Comparison of ENCODE assay signal across 8 cellular contexts in the genomic region with DNA sequence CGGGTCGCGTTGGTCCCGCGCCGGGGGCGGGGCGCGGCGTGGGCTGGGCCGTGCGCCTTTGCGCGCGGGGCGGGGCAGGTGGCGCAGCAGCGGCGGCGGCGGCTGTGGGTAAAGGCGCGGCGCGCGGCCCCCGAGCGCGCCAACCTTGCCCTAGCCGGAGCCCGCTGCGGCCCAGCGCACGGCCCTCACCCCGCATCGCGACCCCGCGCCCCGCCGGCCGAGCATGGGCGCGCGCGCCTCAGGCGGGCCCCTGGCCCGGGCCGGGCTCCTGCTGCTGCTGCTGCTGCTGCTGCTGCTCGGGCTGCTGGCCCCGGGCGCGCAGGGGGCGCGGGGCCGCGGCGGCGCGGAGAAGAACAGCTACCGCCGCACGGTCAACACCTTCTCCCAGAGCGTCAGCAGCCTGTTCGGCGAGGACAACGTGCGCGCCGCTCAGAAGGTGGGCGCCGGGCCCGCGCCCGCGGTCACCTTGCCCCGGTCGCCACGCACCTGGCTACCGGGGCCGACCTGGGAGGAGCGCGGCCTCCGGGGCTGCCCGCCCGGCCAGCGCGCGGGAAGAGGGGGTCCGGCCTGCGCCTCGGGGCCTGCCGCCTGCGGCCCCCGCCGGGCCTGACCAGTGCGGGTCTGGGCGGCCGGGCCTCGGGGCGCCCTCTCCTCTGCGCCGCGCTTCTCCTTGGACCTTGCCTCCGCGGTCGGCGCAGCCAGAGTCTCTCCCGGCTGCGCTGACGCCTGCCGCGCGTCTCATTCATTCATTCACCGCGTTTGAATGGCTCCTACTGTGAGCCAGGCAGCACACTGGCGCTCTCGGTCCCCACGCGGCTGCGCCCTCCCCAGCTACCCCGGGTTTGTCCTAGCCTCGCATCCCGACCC. TPM values are rescaled to one million over a fixed set of nuclear protein-coding genes. Genes with fewer than 3 reads are reported as not detected.
DNase-seq lines count a peak whose midpoint lies in the region; ATAC-seq and TF ChIP-seq lines count a peak whose summit lies in the region.

Gene BRI3BP (plus strand): TSS at position 78 of the 867 bp plus-strand sequence. CDS start 146 bp downstream, at position 224.

- no peak for TF ChIP-seq CTCF in CD8-positive, alpha-beta T cell (IDR thresholded peaks at IDR 0.05)
- TF ChIP-seq CTCF in Panc1 (IDR thresholded peaks at IDR 0.05) (no peak), foreskin keratinocyte (conservative IDR thresholded peaks at IDR 0.05) (no peak), suprapubic skin (IDR thresholded peaks at IDR 0.05) (no peak)

- H4K91ac ChIP-seq in neuronal stem cell (ENCODE audit: low read depth, low read length, poor library complexity) = no peak within 1 kb of the TSS

- no peak within 1 kb of the TSS for H4K8ac ChIP-seq in neuronal stem cell (ENCODE audit: low read depth, low read length)

- H2AK5ac ChIP-seq in neuronal stem cell (ENCODE audit: low read depth, low read length) = no peak within 1 kb of the TSS

- peaks cover 14% of the 10 kb centered on the region for H3K4me1 ChIP-seq in CD8-positive, alpha-beta T cell (ENCODE audit: insufficient read depth, low read length)
- H3K4me1 ChIP-seq in Panc1 (ENCODE audit: control insufficient read depth, insufficient read depth, low read length) (peaks cover 12% of the 10 kb centered on the region), foreskin keratinocyte (peaks cover 4% of the 10 kb centered on the region), neuronal stem cell (ENCODE audit: control insufficient read depth in 2 of 2, insufficient read depth in 1 of 2, low read depth in 1 of 2, low read length in 2 of 2) (peaks cover 0 to 5% of the 10 kb centered on the region in 2 donors), suprapubic skin (peaks cover 21% of the 10 kb centered on the region)

- H3K27ac Mint-ChIP-seq in CD8-positive, alpha-beta T cell = peak within 1 kb of the TSS; percentile 55
- peak within 1 kb of the TSS; percentile 92 for H3K27ac Mint-ChIP-seq in activated T-helper 17 cell treated with anti-CD3 and anti-CD28 coated beads, Interleukin-2, amount 50 U/mL, for 72 hours

- no peaks in the 10 kb centered on the region for H3K9me3 ChIP-seq in CD8-positive, alpha-beta T cell (ENCODE audit: low read length)
- H3K9me3 ChIP-seq in Panc1 (ENCODE audit: control insufficient read depth, insufficient read depth, low read depth, low read length) (no peaks in the 10 kb centered on the region), neuronal stem cell (replicated peaks in 1 of 2; ENCODE audit: control insufficient read depth in 2 of 2, insufficient read depth in 1 of 2, low read depth in 1 of 2, low read length in 2 of 2) (no peaks in the 10 kb centered on the region), suprapubic skin (no peaks in the 10 kb centered on the region)

- WGBS in neuronal stem cell (ENCODE audit: extremely low coverage in 2 of 2, insufficient read length in 2 of 2, insufficient replicate concordance in 1 of 2), 2 donors = no CpG with 5 or more reads among the region's 124 CpGs
- 0% methylated on average over 52 of the region's 124 CpGs for WGBS in suprapubic skin

- peaks cover 27% of the 10 kb centered on the region for H3K4me1 Mint-ChIP-seq in CD8-positive, alpha-beta T cell (ENCODE audit: low read depth)
- peaks cover 20% of the 10 kb centered on the region for H3K4me1 Mint-ChIP-seq in activated T-helper 17 cell treated with anti-CD3 and anti-CD28 coated beads, Interleukin-2, amount 50 U/mL, for 72 hours

- H2BK120ac ChIP-seq in neuronal stem cell (ENCODE audit: low read depth, low read length) = no peak within 1 kb of the TSS

- no peaks in the 10 kb centered on the region for H3K9me3 Mint-ChIP-seq in CD8-positive, alpha-beta T cell
- H3K9me3 Mint-ChIP-seq in activated T-helper 17 cell treated with anti-CD3 and anti-CD28 coated beads, Interleukin-2, amount 50 U/mL, for 72 hours = peaks cover 4% of the 10 kb centered on the region

- peak within 1 kb of the TSS; percentile 91 for H3K4me3 Mint-ChIP-seq in CD8-positive, alpha-beta T cell
- peak within 1 kb of the TSS; percentile 91 for H3K4me3 Mint-ChIP-seq in activated T-helper 17 cell treated with anti-CD3 and anti-CD28 coated beads, Interleukin-2, amount 50 U/mL, for 72 hours

- CTCF ChIA-PET in CD8-positive, alpha-beta T cell (lab: Charles Lee) = interaction anchor here (0.8 to 2.6 kb wide), 6 partner anchors 54 to 123 kb away, joined by 4 to 10 read pairs (median 4); no protein-coding TSS in a partner anchor
- CTCF ChIA-PET in Panc1 (lab: Charles Lee) = interaction anchor here (0.9 kb wide), 1 partner anchor 71 kb away, joined by 3 read pairs; no protein-coding TSS in a partner anchor

- H2AFZ ChIP-seq in neuronal stem cell (ENCODE audit: low read length) = peak within 1 kb of the TSS; percentile 85

- H3K27me3 ChIP-seq in CD8-positive, alpha-beta T cell (ENCODE audit: insufficient read depth, low read length) = no peaks in the 10 kb centered on the region
- H3K27me3 ChIP-seq in Panc1 (ENCODE audit: control insufficient read depth, insufficient read depth, low read length) = no peaks in the 10 kb centered on the region
- H3K27me3 ChIP-seq in foreskin keratinocyte = no peaks in the 10 kb centered on the region
- peaks cover 0 to 5% (median 0%) of the 10 kb centered on the region in 3 experiments for H3K27me3 ChIP-seq in neuronal stem cell (ENCODE audit: control insufficient read depth in 3 of 3, insufficient read depth in 3 of 3, low read depth in 1 of 3, low read length in 3 of 3)
- no peaks in the 10 kb centered on the region for H3K27me3 ChIP-seq in suprapubic skin

- no peaks in the 10 kb centered on the region for H3K36me3 ChIP-seq in CD8-positive, alpha-beta T cell (ENCODE audit: insufficient read depth, low read length)
- H3K36me3 ChIP-seq in Panc1 (ENCODE audit: control insufficient read depth, insufficient read depth, low read length) (peaks cover 3% of the 10 kb centered on the region; the same call in 1 of the 2 replicates), neuronal stem cell (replicated peaks in 1 of 2; ENCODE audit: control insufficient read depth in 2 of 2, insufficient read depth in 2 of 2, low read length in 2 of 2) (peaks cover 0 to 10% of the 10 kb centered on the region in 2 donors), suprapubic skin (no peaks in the 10 kb centered on the region)

- no peaks in the 10 kb centered on the region for H3K27me3 Mint-ChIP-seq in CD8-positive, alpha-beta T cell (ENCODE audit: low read depth)
- no peaks in the 10 kb centered on the region for H3K27me3 Mint-ChIP-seq in activated T-helper 17 cell treated with anti-CD3 and anti-CD28 coated beads, Interleukin-2, amount 50 U/mL, for 72 hours

- no peak within 1 kb of the TSS for H2BK15ac ChIP-seq in neuronal stem cell (ENCODE audit: low read length)

- no peak within 1 kb of the TSS for H3K4ac ChIP-seq in neuronal stem cell (ENCODE audit: low read length)

- in situ Hi-C loops in Panc1 (cut with HindIII; ENCODE audit: low pct_unique_long_range_greater_than_20kb, low sequenced_read_pairs) = no loop called here

- peak within 1 kb of the TSS; percentile 64 for H3K4me3 ChIP-seq in CD8-positive, alpha-beta T cell (ENCODE audit: low read depth, low read length)
- peak within 1 kb of the TSS; percentile 57 to 88 for H3K4me3 ChIP-seq in Panc1 (ENCODE audit: low read depth in 2 of 2, low read length in 2 of 2)
- H3K4me3 ChIP-seq in neuronal stem cell (ENCODE audit: low read length in 2 of 2) = peak within 1 kb of the TSS; percentile 63 to 88
- peak within 1 kb of the TSS; percentile 81 for H3K4me3 ChIP-seq in suprapubic skin

- POLR2A ChIA-PET in CD8-positive, alpha-beta T cell (lab: Charles Lee) = interaction anchor here (0.7 kb wide), 1 partner anchor 71 kb away, joined by 3 read pairs; no protein-coding TSS in a partner anchor
- POLR2A ChIA-PET in Panc1 (lab: Charles Lee) = no interaction called here

- intact Hi-C loops in CD8-positive, alpha-beta T cell (cut with DNase I, micrococcal nuclease) = loop anchor here (1.0 to 5.0 kb wide), 4 partner anchors 53 to 1022 kb away; partner anchors contain the start of genes AACS (in 2 of the 2), CCDC92 (in 1 of the 2) and ZNF664 (in 1 of the 2)
- intact Hi-C loops in Panc1 (cut with micrococcal nuclease; ENCODE audit: unreplicated experiment) = no loop called here

- H3K79me1 ChIP-seq in neuronal stem cell (ENCODE audit: low read depth, low read length) = no peaks in the 10 kb centered on the region

- H3K23ac ChIP-seq in neuronal stem cell (ENCODE audit: low read depth, low read length, poor library complexity) = no peak within 1 kb of the TSS

- H3K4me2 ChIP-seq in neuronal stem cell (ENCODE audit: insufficient read depth, low read length, poor library complexity, severe bottlenecking) = peak within 1 kb of the TSS; percentile 76

- peak within 1 kb of the TSS; percentile 61 for H2BK5ac ChIP-seq in neuronal stem cell (ENCODE audit: low read length)

- peak within 1 kb of the TSS; percentile 17 for H3K27ac ChIP-seq in CD8-positive, alpha-beta T cell (ENCODE audit: low read depth, low read length)
- H3K27ac ChIP-seq in Panc1 (ENCODE audit: low read length) (peak within 1 kb of the TSS; percentile 96), foreskin keratinocyte (peak within 1 kb of the TSS; percentile 25), neuronal stem cell (replicated peaks; ENCODE audit: low read length) (no peak within 1 kb of the TSS), suprapubic skin (no peak within 1 kb of the TSS)

- ATAC-seq in CD8-positive, alpha-beta T cell = peak; percentile 63
- ATAC-seq in GM19351 (IDR thresholded peaks at IDR 0.05; ENCODE audit: unreplicated experiment) = peak; percentile 47
- ATAC-seq in HG03520 (IDR thresholded peaks at IDR 0.05; ENCODE audit: unreplicated experiment) = peak; percentile 39
- ATAC-seq in Panc1 = peak; percentile 88
- peak; percentile 78 for ATAC-seq in activated T-helper 17 cell treated with anti-CD3 and anti-CD28 coated beads, Interleukin-2, amount 50 U/mL, for 72 hours (replicated peaks)
- ATAC-seq in foreskin keratinocyte = peak; percentile 56

- BruUV-seq in Panc1 (replicated peaks; lab: Mats Ljungman, UMichigan) = no TSS peak

- peak within 1 kb of the TSS; percentile 94 for H3K9ac ChIP-seq in neuronal stem cell (ENCODE audit: low read depth, low read length, poor library complexity)

- DNase-seq in CD8-positive, alpha-beta T cell = peak; percentile 28 to 82 (median 68)
- no peak for DNase-seq in Panc1 (ENCODE audit: low read depth, low spot score)
- peak; percentile 8 to 38 for DNase-seq in foreskin keratinocyte
- peak; percentile 23 for DNase-seq in neuronal stem cell (ENCODE audit: low spot score)
- DNase-seq in suprapubic skin (ENCODE audit: low spot score in 2 of 2) = no peak

- no peak for TF ChIP-seq POLR2A in suprapubic skin (IDR thresholded peaks at IDR 0.05)

- TF ChIP-seq EP300 in suprapubic skin (IDR thresholded peaks at IDR 0.05) = no peak

- H3K36me3 Mint-ChIP-seq in CD8-positive, alpha-beta T cell = peaks cover 2% of the 10 kb centered on the region
- H3K36me3 Mint-ChIP-seq in activated T-helper 17 cell treated with anti-CD3 and anti-CD28 coated beads, Interleukin-2, amount 50 U/mL, for 72 hours (ENCODE audit: low read depth) = no peaks in the 10 kb centered on the region

- no peak within 1 kb of the TSS for H3K14ac ChIP-seq in neuronal stem cell (ENCODE audit: low read length)

- H2BK12ac ChIP-seq in neuronal stem cell (ENCODE audit: low read length) = peak within 1 kb of the TSS; percentile 3

- H3K18ac ChIP-seq in neuronal stem cell (ENCODE audit: low read length) = peak within 1 kb of the TSS; percentile 92

RNA-seq across cellular contexts. Expression of gene BRI3BP, which starts in this region (rescaled TPM):
- total RNA-seq in CD8-positive, alpha-beta T cell = under 1 TPM; 0.81 to 0.94 TPM
- 35.1 TPM for total RNA-seq in Panc1 (2021; ENCODE audit: unreplicated experiment)
- 15.1 TPM for polyA plus RNA-seq in Panc1 (2012; ENCODE audit: insufficient read length)
- 10 to 100 TPM; 14.8 to 29.3 TPM for total RNA-seq in activated T-helper 17 cell treated with anti-CD3 and anti-CD28 coated beads, Interleukin-2, amount 50 U/mL, for 72 hours
- total RNA-seq in foreskin keratinocyte = 22.3 and 25.1 TPM in 2 replicates
- polyA plus RNA-seq in foreskin keratinocyte = 7.7 and 9.5 TPM in 2 replicates
- polyA plus RNA-seq in neuronal stem cell (2013, experiment 1 of 2) = 4.2 TPM
- 4.2 TPM for polyA plus RNA-seq in neuronal stem cell (2013, experiment 2 of 2)
- 10 to 100 TPM in 3 of 4 donors, 1 to 10 TPM in 1; 9.1 to 25.0 (median 17.7) TPM for total RNA-seq in suprapubic skin

Comparison
In these comparisons a context has a peak if more than half of its experiments do, and no peak if none do; other contexts are left out.
1. RNA of gene BRI3BP (total RNA-seq): 35.1 TPM in Panc1 (single experiment), 14.8 to 29.3 TPM in activated T-helper 17 cell treated with anti-CD3 and anti-CD28 coated beads, Interleukin-2, amount 50 U/mL, for 72 hours, 22.3 to 25.1 TPM in foreskin keratinocyte and 9.1 to 25.0 TPM in suprapubic skin; 0.81 to 0.94 TPM in CD8-positive, alpha-beta T cell; every median in the first group is over 4 times any median in the second.
2. Peak in DNase-seq, ATAC-seq, H3K4me3 ChIP-seq and H3K27ac ChIP-seq in CD8-positive, alpha-beta T cell; RNA of the gene not detected or under 1 TPM.
3. DNase-seq: peak in foreskin keratinocyte (2 of 2) and neuronal stem cell (single experiment); none in Panc1 (single experiment) and suprapubic skin (0 of 2).
4. H3K27ac ChIP-seq: peak in Panc1 (single experiment) and foreskin keratinocyte (single experiment); none in neuronal stem cell (single experiment) and suprapubic skin (single experiment).
5. Peak in every context shown above with its lines, with median percentiles within 50 percentile points of each other: ATAC-seq and H3K4me3 ChIP-seq.